ENCODE assay signal across 2 cellular contexts in genomic region chr21:44617071-44617501, GRCh38.
TF ChIP-seq lines count a peak whose summit lies in the region.

No MANE protein-coding gene starts in this region.

TF ChIP-seq in HEK293, 187 proteins besides CTCF, POLR2A, EP300 and RAD21:
- TF ChIP-seq TCF7L2 (IDR thresholded peaks at IDR 0.05; ENCODE audit: borderline replicate concordance, low read depth, low read length) (no peak), ZNF704 (tag by site-specific recombination; IDR thresholded peaks at IDR 0.05) (no peak), ZFHX2 (tag by site-specific recombination; conservative IDR thresholded peaks at IDR 0.05) (peak; percentile 39)
TF ChIP-seq in HEK293: peak in this region for 1.

TF ChIP-seq in H1, 55 proteins besides CTCF, POLR2A, EP300 and RAD21:
- no peak for TF ChIP-seq SAP30 (IDR thresholded peaks at IDR 0.05; ENCODE audit: insufficient read depth, insufficient replicate concordance, low read length)
- TF ChIP-seq TEAD4 (IDR thresholded peaks at IDR 0.05; ENCODE audit: low read depth, low read length), result 0 out of 2 replicates have a peak, but pooled peaks have one; percentile 13
- no peak for TF ChIP-seq KDM5A (IDR thresholded peaks at IDR 0.05; ENCODE audit: low read length)
